Comparison of ENCODE assay signal across 24 cellular contexts in genomic region chr2:88176352-88176952, GRCh38. TPM values are rescaled to one million over a fixed set of nuclear protein-coding genes. Genes with fewer than 3 reads are reported as not detected.
DNase-seq lines count a peak whose midpoint lies in the region; ATAC-seq lines count a peak whose summit lies in the region.
"Had no signal": no experiment of that assay in that cellular context is flagged by ENCODE, and none has a peak within 500 bp of the region (broad histone marks: within the 10 kb centered on the region; RNA-seq: fewer than 3 reads in every experiment).

No MANE protein-coding gene starts in this region.

- peak; percentile 6 for DNase-seq in COLO668 (lab: John Stamatoyannopoulos, UW; ENCODE audit: unreplicated experiment)
- DNase-seq in NCI-H1092 (lab: John Stamatoyannopoulos, UW): peak; percentile 42
- peak; percentile 4 for DNase-seq in NCI-H2196 treated with DMSO at 0.1 percent for 48 hours (lab: John Stamatoyannopoulos, UW; ENCODE audit: unreplicated experiment)
- no peak for DNase-seq in left ventricle myocardium superior
- DNase-seq in anterior cingulate cortex (lab: John Stamatoyannopoulos, UW): no peak
- no peak for DNase-seq in stimulated activated CD4-positive, alpha-beta T cell treated with anti-CD3 and anti-CD28 coated beads, Interleukin-2, amount 100 ng/mL, for 24 hours
- DNase-seq: activated CD4-positive, alpha-beta T cell treated with anti-CD3 and anti-CD28 coated beads, Interleukin-2, amount 10 ng/mL, durations not matched to agents 7 days and 5 days; activated naive CD4-positive, alpha-beta T cell treated with anti-CD3 and anti-CD28 coated beads for 36 hours; cortex of kidney; endodermal cell; hypothalamus; MG63; NCI-H2029; NCI-H510A treated with DMSO at 0.1 percent for 48 hours; stimulated activated CD4-positive, alpha-beta T cell treated with anti-CD3 and anti-CD28 coated beads, Interleukin-4, amount 100 ng/mL, for 24 hours; stimulated activated naive B cell treated with anti-CD40 and anti-IgM and Interleukin-4, amounts not matched to agents 10 μg/mL and 1 μg/mL and 100 μg/mL, for 72 hours; uterus had no signal

- ATAC-seq in left ventricle myocardium superior (peak; percentile 82), GM21528 (IDR thresholded peaks at IDR 0.05; ENCODE audit: low FRiP score, unreplicated experiment) (no peak)
- ATAC-seq: natural killer cell treated with Interleukin-12 subunit alpha and Interleukin-12 subunit beta and Interleukin-15 and Interleukin-18, amount 100 ng/mL, for 72 hours; stimulated activated naive B cell treated with anti-CD40 and anti-IgM and Interleukin-4, amounts not matched to agents 10 μg/mL and 1 μg/mL and 100 μg/mL, for 72 hours had no signal

- intact Hi-C loops in left ventricle myocardium superior (cut with micrococcal nuclease): no loop called here

RNA-seq across cellular contexts. Expression of gene THNSL2, which starts 6.3 kb away (rescaled TPM):
- 31.8 TPM for total RNA-seq in left ventricle myocardium superior

RNA-seq across cellular contexts. Expression of gene FABP1, which starts 48.6 kb away (rescaled TPM):
- not detected for total RNA-seq in left ventricle myocardium superior
- total RNA-seq: activated CD4-positive, alpha-beta T cell treated with anti-CD3 and anti-CD28 coated beads, Interleukin-2, amount 10 ng/mL, durations not matched to agents 7 days and 5 days; activated naive CD4-positive, alpha-beta T cell treated with anti-CD3 and anti-CD28 coated beads for 36 hours; endodermal cell; frontal cortex; HT-29; lower leg skin; natural killer cell treated with Interleukin-12 subunit alpha and Interleukin-12 subunit beta and Interleukin-15 and Interleukin-18, amount 100 ng/mL, for 72 hours; osteoblast; temporal lobe had no signal

Comparison
In these comparisons a context has a peak if more than half of its experiments do, and no peak if none do; other contexts are left out.
1. DNase-seq: peak in COLO668 (single experiment), NCI-H1092 (single experiment) and NCI-H2196 treated with DMSO at 0.1 percent for 48 hours (single experiment); none in left ventricle myocardium superior (single experiment), anterior cingulate cortex (0 of 58) and stimulated activated CD4-positive, alpha-beta T cell treated with anti-CD3 and anti-CD28 coated beads, Interleukin-2, amount 100 ng/mL, for 24 hours (0 of 2).